Comparison of ENCODE assay signal across 1 cellular context in genomic region chr19:38661166-38661565, GRCh38.
TF ChIP-seq lines count a peak whose summit lies in the region.

No MANE protein-coding gene starts in this region.

TF ChIP-seq in H1, 55 proteins besides CTCF, POLR2A, EP300 and RAD21:
- no peak for TF ChIP-seq MAFK (IDR thresholded peaks at IDR 0.05; ENCODE audit: low read depth, low read length)
- peak; percentile 67 for TF ChIP-seq NANOG (IDR thresholded peaks at IDR 0.05; ENCODE audit: insufficient read depth, low read depth, low read length, poor library complexity, severe bottlenecking)
- TF ChIP-seq JUN (IDR thresholded peaks at IDR 0.05; ENCODE audit: low read depth, low read length) = no peak
